22 cellular contexts compared by ENCODE assay signal in the genomic region with DNA sequence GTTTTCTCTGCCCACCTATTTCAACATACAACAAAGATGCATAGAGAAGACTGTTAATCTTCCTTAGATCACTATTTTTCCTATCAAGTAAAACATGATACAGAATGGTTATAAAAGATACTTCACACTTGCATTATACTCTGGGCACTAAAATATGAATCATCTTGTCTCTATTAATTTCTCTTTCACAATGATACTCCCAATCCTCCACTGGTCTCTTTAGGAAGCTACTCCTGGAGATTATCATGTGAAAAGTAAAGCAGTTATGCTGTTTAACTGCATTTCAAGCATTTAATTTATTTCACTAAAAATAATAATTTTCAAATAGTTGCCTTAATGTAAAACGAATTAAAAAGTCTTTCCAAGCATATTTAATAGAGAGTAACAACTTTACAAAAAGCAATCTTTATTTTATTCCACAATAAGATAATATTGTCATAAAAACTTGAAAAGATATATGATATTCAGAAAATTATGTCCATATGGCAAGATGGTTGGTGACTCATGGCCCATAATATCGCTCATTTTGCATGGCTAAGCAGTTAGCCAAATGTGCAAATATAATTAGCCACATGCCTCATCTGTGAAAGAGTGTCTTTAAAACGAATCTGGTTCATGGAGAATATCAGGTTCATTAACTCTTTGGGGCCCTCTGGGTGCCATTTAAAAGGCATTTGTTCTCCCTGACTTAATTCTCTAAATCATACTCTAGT.
DNase-seq lines count a peak whose midpoint lies in the region; ATAC-seq, FAIRE-seq and TF ChIP-seq lines count a peak whose summit lies in the region.
"Had no signal": no experiment of that assay in that cellular context is flagged by ENCODE, and none has a peak within 500 bp of the region (broad histone marks: within the 10 kb centered on the region; RNA-seq: fewer than 3 reads in every experiment).

No MANE protein-coding gene starts in this region.

- no peak for ATAC-seq in HG03378 (IDR thresholded peaks at IDR 0.05; ENCODE audit: unreplicated experiment)
- no peak for ATAC-seq in activated CD8-positive, alpha-beta T cell treated with anti-CD3 and anti-CD28 coated beads for 36 hours
- ATAC-seq: effector memory CD8-positive, alpha-beta T cell had no signal

- no peak overlapping the region for H3K4me3 Mint-ChIP-seq in activated CD8-positive, alpha-beta T cell treated with anti-CD3 and anti-CD28 coated beads for 36 hours
- no peak overlapping the region for H3K4me3 Mint-ChIP-seq in CD14-positive monocyte
- H3K4me3 Mint-ChIP-seq: activated naive CD8-positive, alpha-beta T cell; brain; effector memory CD8-positive, alpha-beta T cell; T-helper 1 cell treated with Interleukin-12 subunit alpha and Interleukin-12 subunit beta and Interleukin-4 antibody, amounts not matched to agents 30 μg/mL and 1 μg/mL, for 36 hours; type B pancreatic cell had no signal

- H3K9me2 ChIP-seq in SK-N-SH, result no peaks in the 10 kb centered on the region

- CTCF ChIA-PET in SK-N-SH (lab: Yijun Ruan, JAX), result no interaction called here
- CTCF ChIA-PET in activated CD8-positive, alpha-beta T cell treated with anti-CD3 and anti-CD28 coated beads for 36 hours (lab: Charles Lee), result no interaction called here

- WGBS in SK-N-SH (ENCODE audit: low lambda C conversion rate), result 3% methylated on average over 3 of the region's 3 CpGs

- no peak overlapping the region for H3K4me2 ChIP-seq in SK-N-SH

- no peak overlapping the region for H2AFZ ChIP-seq in SK-N-SH (ENCODE audit: low read depth)

- TF ChIP-seq EP300 in SK-N-SH (IDR thresholded peaks at IDR 0.05; ENCODE audit: borderline replicate concordance in 1 of 2, low read depth in 1 of 2, low read length in 1 of 2), result no peak

- peaks cover 3% of the 10 kb centered on the region for H3K9me3 Mint-ChIP-seq in activated CD8-positive, alpha-beta T cell treated with anti-CD3 and anti-CD28 coated beads for 36 hours
- peaks cover 0 to 7% (median 3%) of the 10 kb centered on the region in 7 donors for H3K9me3 Mint-ChIP-seq in CD14-positive monocyte
- H3K9me3 Mint-ChIP-seq: T-helper 1 cell treated with Interleukin-12 subunit alpha and Interleukin-12 subunit beta and Interleukin-4 antibody, amounts not matched to agents 30 μg/mL and 1 μg/mL, for 36 hours; type B pancreatic cell had no signal

- no peak for TF ChIP-seq CTCF in SK-N-SH (IDR thresholded peaks at IDR 0.05)
- TF ChIP-seq CTCF in activated CD8-positive, alpha-beta T cell treated with anti-CD3 and anti-CD28 coated beads for 36 hours (IDR thresholded peaks at IDR 0.05), result no peak
- TF ChIP-seq CTCF in CD14-positive monocyte (IDR thresholded peaks at IDR 0.05), result no peak

- peaks cover 0 to 3% of the 10 kb centered on the region in 2 experiments; a peak in 1 of 4 replicates for H3K4me1 ChIP-seq in SK-N-SH (ENCODE audit: control insufficient read depth in 1 of 2, insufficient read depth in 2 of 2, low read depth in 1 of 2, low read length in 1 of 2)
- H3K4me1 ChIP-seq: esophagus squamous epithelium had no signal

- intact Hi-C loops in activated CD8-positive, alpha-beta T cell treated with anti-CD3 and anti-CD28 coated beads for 36 hours (cut with micrococcal nuclease), result no loop called here
- intact Hi-C loops in CD14-positive monocyte (cut with micrococcal nuclease), result no loop called here

- H3F3A ChIP-seq in SK-N-SH (replicated peaks; ENCODE audit: insufficient read depth), result no peaks in the 10 kb centered on the region

- H3K27me3 Mint-ChIP-seq in activated CD8-positive, alpha-beta T cell treated with anti-CD3 and anti-CD28 coated beads for 36 hours, result no peaks in the 10 kb centered on the region
- H3K27me3 Mint-ChIP-seq in CD14-positive monocyte (ENCODE audit: low read depth in 3 of 3), result peaks cover 0 to 2% (median 0%) of the 10 kb centered on the region in 3 donors
- H3K27me3 Mint-ChIP-seq: activated naive CD8-positive, alpha-beta T cell; brain; effector memory CD8-positive, alpha-beta T cell; type B pancreatic cell had no signal

- FAIRE-seq in islet of Langerhans (lab: Jason Lieb, UNC), result peak; percentile 96
- FAIRE-seq: H1 had no signal

- H3K4me1 Mint-ChIP-seq in activated CD8-positive, alpha-beta T cell treated with anti-CD3 and anti-CD28 coated beads for 36 hours (ENCODE audit: low read depth), result no peaks in the 10 kb centered on the region
- no peaks in the 10 kb centered on the region for H3K4me1 Mint-ChIP-seq in CD14-positive monocyte
- H3K4me1 Mint-ChIP-seq: brain had no signal

- H3K36me3 Mint-ChIP-seq in activated CD8-positive, alpha-beta T cell treated with anti-CD3 and anti-CD28 coated beads for 36 hours (ENCODE audit: low read depth), result no peaks in the 10 kb centered on the region
- no peaks in the 10 kb centered on the region for H3K36me3 Mint-ChIP-seq in CD14-positive monocyte
- H3K36me3 Mint-ChIP-seq: activated naive CD8-positive, alpha-beta T cell; brain; type B pancreatic cell had no signal

- no peaks in the 10 kb centered on the region for H3K9me3 ChIP-seq in SK-N-SH
- H3K9me3 ChIP-seq: esophagus squamous epithelium, MG63 had no signal

- no peaks in the 10 kb centered on the region for H3K36me3 ChIP-seq in SK-N-SH (replicated peaks in 1 of 2; ENCODE audit: control insufficient read depth in 1 of 2, insufficient read depth in 2 of 2, low read length in 1 of 2)
- H3K36me3 ChIP-seq: esophagus squamous epithelium, MG63 had no signal

- H3K4me3 ChIP-seq in SK-N-SH (ENCODE audit: low read depth in 2 of 2, low read length in 1 of 2), result no peak overlapping the region
- H3K4me3 ChIP-seq: esophagus squamous epithelium, MG63 had no signal

- H3K79me2 ChIP-seq in SK-N-SH (ENCODE audit: insufficient read depth), result no peaks in the 10 kb centered on the region

- H3K27ac ChIP-seq in SK-N-SH (ENCODE audit: low read depth in 2 of 2, low read length in 1 of 2), result peak overlapping the region in 1 of 2 experiments; percentile 58; a peak in 1 of 4 replicates
- H3K27ac ChIP-seq: esophagus squamous epithelium, HL-60 had no signal

- peak; percentile 28 for DNase-seq in NCI-H748 (lab: John Stamatoyannopoulos, UW; ENCODE audit: unreplicated experiment)
- no peak for DNase-seq in NCI-H748 treated with DMSO at 0.1 percent for 48 hours (lab: John Stamatoyannopoulos, UW)
- peak; percentile 98 for DNase-seq in NCI-H2171 treated with DMSO at 0.1 percent for 48 hours (lab: John Stamatoyannopoulos, UW)
- DNase-seq in SK-N-SH, result no peak
- DNase-seq in activated CD8-positive, alpha-beta T cell treated with anti-CD3 and anti-CD28 coated beads for 36 hours, result no peak
- no peak for DNase-seq in CD14-positive monocyte (ENCODE audit: low spot score)
- DNase-seq: 8988T; activated CD4-positive, alpha-beta T cell treated with anti-CD3 and anti-CD28 coated beads for 4 hours; AML-193; effector memory CD8-positive, alpha-beta T cell; esophagus squamous epithelium; kidney glomerular epithelial cell; MG63; Right ventricle myocardium superior had no signal

- no peak overlapping the region for H3K27ac Mint-ChIP-seq in activated CD8-positive, alpha-beta T cell treated with anti-CD3 and anti-CD28 coated beads for 36 hours
- H3K27ac Mint-ChIP-seq in CD14-positive monocyte, result no peak overlapping the region
- H3K27ac Mint-ChIP-seq: activated naive CD8-positive, alpha-beta T cell; effector memory CD8-positive, alpha-beta T cell; T-helper 1 cell treated with Interleukin-12 subunit alpha and Interleukin-12 subunit beta and Interleukin-4 antibody, amounts not matched to agents 30 μg/mL and 1 μg/mL, for 36 hours; type B pancreatic cell had no signal

- no peak overlapping the region for H3K9ac ChIP-seq in SK-N-SH

- no peaks in the 10 kb centered on the region for H4K20me1 ChIP-seq in SK-N-SH (ENCODE audit: insufficient read depth)

- POLR2A ChIA-PET in SK-N-SH (lab: Yijun Ruan, JAX), result no interaction called here
- POLR2A ChIA-PET in activated CD8-positive, alpha-beta T cell treated with anti-CD3 and anti-CD28 coated beads for 36 hours (lab: Charles Lee), result no interaction called here

- no peaks in the 10 kb centered on the region for H3K27me3 ChIP-seq in SK-N-SH (ENCODE audit: insufficient read depth)
- H3K27me3 ChIP-seq: esophagus squamous epithelium, MG63 had no signal

- no peak for TF ChIP-seq RAD21 in SK-N-SH (IDR thresholded peaks at IDR 0.05; ENCODE audit: low read length)

TF ChIP-seq in SK-N-SH, 30 proteins besides CTCF, POLR2A, EP300 and RAD21:
- TF ChIP-seq MAX (IDR thresholded peaks at IDR 0.05; ENCODE audit: low read depth) (no peak), GABPA (IDR thresholded peaks at IDR 0.05; ENCODE audit: low read depth) (no peak), NRF1 (IDR thresholded peaks at IDR 0.05; ENCODE audit: low read depth, low read length) (no peak), TCF12 (IDR thresholded peaks at IDR 0.05) (peak; percentile 60), TAF1 (IDR thresholded peaks at IDR 0.05; ENCODE audit: borderline replicate concordance, low read depth, low read length) (no peak), RCOR1 (IDR thresholded peaks at IDR 0.05; ENCODE audit: low read length) (no peak), SMC3 (IDR thresholded peaks at IDR 0.05; ENCODE audit: low read depth, low read length) (no peak), CHD2 (IDR thresholded peaks at IDR 0.05; ENCODE audit: low read length, partially characterized antibody) (no peak), RFX5 (IDR thresholded peaks at IDR 0.05; ENCODE audit: low read length) (no peak)

Comparison
In these comparisons a context has a peak if more than half of its experiments do, and no peak if none do; other contexts are left out.
1. DNase-seq: peak in NCI-H748 (single experiment) and NCI-H2171 treated with DMSO at 0.1 percent for 48 hours (single experiment); none in NCI-H748 treated with DMSO at 0.1 percent for 48 hours (single experiment), SK-N-SH (single experiment), activated CD8-positive, alpha-beta T cell treated with anti-CD3 and anti-CD28 coated beads for 36 hours (single experiment) and CD14-positive monocyte (single experiment).